ENCODE assay signal across 8 cellular contexts in genomic region chr13:24161010-24161775, GRCh38. TPM values are rescaled to one million over a fixed set of nuclear protein-coding genes. Genes with fewer than 3 reads are reported as not detected.
DNase-seq lines count a peak whose midpoint lies in the region; ATAC-seq, FAIRE-seq and TF ChIP-seq lines count a peak whose summit lies in the region.

No MANE protein-coding gene starts in this region.

- H3K27me3 Mint-ChIP-seq in activated T-cell treated with anti-CD3 and anti-CD28 coated beads, Interleukin-2, amount 50 U/mL, for 4 hours (ENCODE audit: low read depth), result peaks cover 6% of the 10 kb centered on the region
- no peaks in the 10 kb centered on the region for H3K27me3 Mint-ChIP-seq in osteocyte (ENCODE audit: unreplicated experiment)

- H3K4me3 ChIP-seq in upper lobe of left lung, result peak overlapping the region; percentile 85 to 94 (median 94)

- TF ChIP-seq CTCF in osteocyte (IDR thresholded peaks at IDR 0.05) (no peak), upper lobe of left lung (IDR thresholded peaks at IDR 0.05) (peak in 1 of 6 experiments; percentile 3)

- peaks cover 0 to 11% (median 0%) of the 10 kb centered on the region in 4 donors for H3K36me3 ChIP-seq in upper lobe of left lung

- WGBS in upper lobe of left lung, 2 donors, result 0 to 1% methylated on average over 4 to 33 of the region's 43 CpGs

- H3K4me1 Mint-ChIP-seq in activated T-cell treated with anti-CD3 and anti-CD28 coated beads, Interleukin-2, amount 50 U/mL, for 4 hours (ENCODE audit: low read depth), result peaks cover 12% of the 10 kb centered on the region
- H3K4me1 Mint-ChIP-seq in osteocyte (ENCODE audit: unreplicated experiment), result peaks cover 35% of the 10 kb centered on the region

- peaks cover 2% of the 10 kb centered on the region for H3K36me3 Mint-ChIP-seq in activated T-cell treated with anti-CD3 and anti-CD28 coated beads, Interleukin-2, amount 50 U/mL, for 4 hours (ENCODE audit: insufficient read depth)
- H3K36me3 Mint-ChIP-seq in osteocyte (ENCODE audit: unreplicated experiment), result no peaks in the 10 kb centered on the region

- no peak for FAIRE-seq in frontal cortex (lab: Jason Lieb, UNC)

- peak; percentile 65 for DNase-seq in NCI-H69 (lab: John Stamatoyannopoulos, UW)
- DNase-seq in activated T-cell treated with anti-CD3 and anti-CD28 coated beads, Interleukin-2, amount 50 U/mL, for 4 hours, result peak; percentile 32
- peak; percentile 42 to 46 for DNase-seq in frontal cortex (ENCODE audit: low spot score in 2 of 2)
- DNase-seq in osteocyte (ENCODE audit: extremely low spot score, unreplicated experiment), result no peak
- peak in 1 of 2 donors; percentile 88 for DNase-seq in upper lobe of left lung
- no peak for DNase-seq in NCI-H187 treated with DMSO at 0.1 percent for 48 hours (lab: John Stamatoyannopoulos, UW)

- peak; percentile 21 for ATAC-seq in GM18861 (IDR thresholded peaks at IDR 0.05; ENCODE audit: unreplicated experiment)
- peak; percentile 38 for ATAC-seq in HG02852 (IDR thresholded peaks at IDR 0.05; ENCODE audit: unreplicated experiment)
- ATAC-seq in activated T-cell treated with anti-CD3 and anti-CD28 coated beads, Interleukin-2, amount 50 U/mL, for 4 hours, result peak; percentile 69 to 71
- ATAC-seq in upper lobe of left lung (ENCODE audit: low FRiP score in 2 of 2), result peak; percentile 59 to 68

- H3K27ac ChIP-seq in upper lobe of left lung, result peak overlapping the region; percentile 79 to 89 (median 86)

- no peaks in the 10 kb centered on the region for H3K27me3 ChIP-seq in upper lobe of left lung

- TF ChIP-seq EP300 in upper lobe of left lung (IDR thresholded peaks at IDR 0.05), result no peak

- peaks cover 23 to 37% (median 29%) of the 10 kb centered on the region in 4 donors for H3K4me1 ChIP-seq in upper lobe of left lung

- H3K9me3 ChIP-seq in upper lobe of left lung, result no peaks in the 10 kb centered on the region

- no peaks in the 10 kb centered on the region for H3K9me3 Mint-ChIP-seq in activated T-cell treated with anti-CD3 and anti-CD28 coated beads, Interleukin-2, amount 50 U/mL, for 4 hours
- H3K9me3 Mint-ChIP-seq in osteocyte (ENCODE audit: unreplicated experiment), result no peaks in the 10 kb centered on the region

- H3K4me3 Mint-ChIP-seq in activated T-cell treated with anti-CD3 and anti-CD28 coated beads, Interleukin-2, amount 50 U/mL, for 4 hours, result peak overlapping the region; percentile 87
- H3K4me3 Mint-ChIP-seq in osteocyte (ENCODE audit: unreplicated experiment), result peak overlapping the region; percentile 79

- TF ChIP-seq POLR2A in upper lobe of left lung (IDR thresholded peaks at IDR 0.05), result peak in 1 of 4 donors; percentile 18

- peak overlapping the region; percentile 60 for H3K27ac Mint-ChIP-seq in osteocyte (ENCODE audit: unreplicated experiment)

RNA-seq across cellular contexts. Expression of gene SPATA13, which starts 0.7 kb away (rescaled TPM):
- total RNA-seq in activated T-cell treated with anti-CD3 and anti-CD28 coated beads, Interleukin-2, amount 50 U/mL, for 4 hours, result 10 to 100 TPM; 50.3 to 54.0 (median 52.8) TPM
- 30.6 TPM for total RNA-seq in frontal cortex
- total RNA-seq in osteocyte, result 2.7 and 3.3 TPM in 2 replicates
- total RNA-seq in upper lobe of left lung, result 10 to 100 TPM; 31.2 to 77.5 (median 49.2) TPM

Comparison
In these comparisons a context has a peak if more than half of its experiments do, and no peak if none do; other contexts are left out.
1. DNase-seq: peak in NCI-H69 (single experiment), activated T-cell treated with anti-CD3 and anti-CD28 coated beads, Interleukin-2, amount 50 U/mL, for 4 hours (single experiment) and frontal cortex (2 of 2); none in osteocyte (single experiment) and NCI-H187 treated with DMSO at 0.1 percent for 48 hours (single experiment).
2. Peak in every context shown above with its lines, with median percentiles within 50 percentile points of each other: ATAC-seq.